In the genomic region with DNA sequence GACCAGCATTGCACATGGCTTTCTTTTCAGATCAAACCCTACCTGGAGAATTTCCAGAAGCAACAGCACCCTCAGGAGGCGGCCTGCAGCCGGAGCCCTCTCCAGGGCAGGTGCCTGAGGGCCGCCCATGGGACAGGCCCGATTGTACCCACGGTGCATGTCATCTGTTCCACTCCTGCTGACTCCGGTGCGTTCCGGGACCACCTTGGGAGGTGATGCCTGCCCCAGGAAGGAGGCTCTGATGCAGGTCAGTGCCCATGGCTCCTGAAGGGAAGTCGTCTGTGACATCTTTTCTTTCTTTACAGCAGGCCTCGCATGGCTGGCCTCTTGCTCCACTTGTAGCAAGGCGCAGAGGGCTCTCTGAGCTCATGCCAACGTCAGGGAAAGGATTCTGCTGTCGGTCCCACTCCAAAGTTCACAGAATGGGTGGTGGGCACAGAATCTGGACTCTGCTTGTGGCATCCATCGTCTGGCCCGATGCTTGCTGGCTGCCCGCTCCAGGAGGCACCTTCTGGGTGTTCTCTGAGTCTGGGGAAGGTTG, we compare ENCODE assay signal across 17 cellular contexts.
"Had no signal": no experiment of that assay in that cellular context is flagged by ENCODE, and none has a peak within 500 bp of the region (broad histone marks: within the 10 kb centered on the region; RNA-seq: fewer than 3 reads in every experiment).

No MANE protein-coding gene starts in this region.

- H3K36me3 ChIP-seq: esophagus muscularis mucosa, neutrophil, right lobe of liver, stomach had no signal

- ATAC-seq: activated naive CD4-positive, alpha-beta T cell treated with anti-CD3 and anti-CD28 coated beads, Interleukin-2, amount 50 U/mL, for 72 hours; naive thymus-derived CD4-positive, alpha-beta T cell; right lobe of liver; T-helper 17 cell had no signal

- H3K4me1 ChIP-seq: esophagus muscularis mucosa, right lobe of liver, stomach had no signal

- H3K27ac ChIP-seq: brain microvascular endothelial cell, esophagus muscularis mucosa, neutrophil, right lobe of liver, stomach had no signal

- H3K27me3 ChIP-seq: brain microvascular endothelial cell, right lobe of liver had no signal

- DNase-seq: activated CD4-positive, alpha-beta T cell treated with anti-CD3 and anti-CD28 coated beads, Interleukin-2, amount 10 ng/mL, durations not matched to agents 7 days and 5 days; activated CD4-positive, CD25-positive, alpha-beta regulatory T cell; activated CD8-positive, alpha-beta memory T cell treated with anti-CD3 and anti-CD28 coated beads for 24 hours; amygdala; brain microvascular endothelial cell; cerebellar nuclear complex; foreskin melanocyte; kidney glomerular epithelial cell; mammary epithelial cell; naive thymus-derived CD4-positive, alpha-beta T cell; stimulated activated CD4-positive, alpha-beta T cell treated with anti-CD3 and anti-CD28 coated beads, Interleukin-4, amount 100 ng/mL, for 1 hour; stomach; T-helper 17 cell had no signal

- H3K4me3 ChIP-seq: esophagus muscularis mucosa, right lobe of liver, stomach had no signal

- H3K9me3 ChIP-seq: esophagus muscularis mucosa, neutrophil, right lobe of liver, stomach had no signal
